9 cellular contexts compared by ENCODE assay signal in the genomic region with DNA sequence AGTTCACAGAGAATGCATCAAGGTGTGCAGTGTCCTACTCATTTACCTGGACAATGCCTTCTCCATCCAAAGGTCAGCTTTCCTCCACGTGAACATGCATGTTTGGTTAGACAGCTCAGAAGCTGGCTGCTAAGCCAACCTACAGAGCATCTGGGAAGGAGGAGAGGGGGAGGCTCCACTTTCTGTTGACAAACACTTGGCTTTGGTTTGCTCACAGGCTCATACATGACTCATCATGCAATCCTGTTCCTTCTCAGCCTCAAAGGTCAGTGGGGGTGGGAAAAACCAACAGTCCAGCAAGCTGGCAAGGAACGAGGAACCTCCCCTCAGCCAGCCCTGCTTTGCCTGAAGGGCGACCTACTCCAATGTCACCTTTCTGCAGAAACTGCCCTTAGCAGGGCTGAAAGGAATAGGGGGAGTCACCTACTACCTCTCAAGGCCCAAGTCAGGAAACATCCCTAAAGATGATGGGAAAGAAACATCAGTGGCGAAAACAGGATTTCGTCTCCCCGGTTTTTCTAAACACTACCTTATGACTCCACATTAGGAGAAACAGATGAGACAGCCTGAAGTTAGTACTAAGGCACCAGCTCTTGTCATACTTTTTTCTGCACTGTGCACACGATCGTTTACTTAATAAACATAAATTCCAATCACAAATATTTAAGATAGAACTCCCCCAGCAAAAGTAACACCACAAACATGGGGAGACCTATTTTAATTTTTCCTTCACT. TPM values are rescaled to one million over a fixed set of nuclear protein-coding genes. Genes with fewer than 3 reads are reported as not detected.
DNase-seq lines count a peak whose midpoint lies in the region; ATAC-seq and TF ChIP-seq lines count a peak whose summit lies in the region.
"Had no signal": no experiment of that assay in that cellular context is flagged by ENCODE, and none has a peak within 500 bp of the region (broad histone marks: within the 10 kb centered on the region; RNA-seq: fewer than 3 reads in every experiment).

No MANE protein-coding gene starts in this region.

- H3K27me3 ChIP-seq in AG04450 (ENCODE audit: control insufficient read depth, insufficient read depth, low read length) = no peaks in the 10 kb centered on the region

- POLR2A ChIA-PET in AG04450 (lab: Yijun Ruan, JAX) = interaction anchor here (1.0 kb wide), 1 partner anchor 12 kb away, joined by 3 read pairs; no protein-coding TSS in a partner anchor

- no peak for ATAC-seq in GM18520 (IDR thresholded peaks at IDR 0.05; ENCODE audit: unreplicated experiment)
- ATAC-seq in activated naive CD4-positive, alpha-beta T cell treated with anti-CD3 and anti-CD28 coated beads, Interleukin-2, amount 50 U/mL, for 72 hours = no peak

- DNase-seq in AG04450 (ENCODE audit: low read depth, low spot score) (peak; percentile 82), HuH-7 (ENCODE audit: low spot score) (peak; percentile 69), amniotic epithelial cell (ENCODE audit: low read depth) (peak; percentile 98), kidney tubule cell (ENCODE audit: low spot score) (peak; percentile 94), T-helper 9 cell (no peak), pons (ENCODE audit: low spot score) (no peak)
- no peak for DNase-seq in activated naive CD4-positive, alpha-beta T cell treated with anti-CD3 and anti-CD28 coated beads, Interleukin-2, amount 50 U/mL, for 72 hours (ENCODE audit: low spot score in 2 of 2)
- DNase-seq: posterior cingulate gyrus had no signal

- H3K36me3 Mint-ChIP-seq in activated naive CD4-positive, alpha-beta T cell treated with anti-CD3 and anti-CD28 coated beads, Interleukin-2, amount 50 U/mL, for 72 hours = peaks cover 7 to 20% of the 10 kb centered on the region in 2 donors

- CTCF ChIA-PET in AG04450 (lab: Charles Lee) = interaction anchor here (0.6 to 1.6 kb wide), 3 partner anchors 45 to 68 kb away, joined by 3 to 7 read pairs (median 4); no protein-coding TSS in a partner anchor

- H3K9me3 Mint-ChIP-seq in activated naive CD4-positive, alpha-beta T cell treated with anti-CD3 and anti-CD28 coated beads, Interleukin-2, amount 50 U/mL, for 72 hours = no peaks in the 10 kb centered on the region

- no peak overlapping the region for H3K4me3 ChIP-seq in AG04450 (ENCODE audit: low read depth, low read length)

- H3K9me3 ChIP-seq in AG04450 (ENCODE audit: control insufficient read depth, insufficient read depth, low read length) = peaks cover 2% of the 10 kb centered on the region; the same call in 1 of the 2 replicates

- no peak for TF ChIP-seq CTCF in AG04450 (IDR thresholded peaks at IDR 0.05; ENCODE audit: low read depth, low read length)

- no peak overlapping the region for H3K27ac Mint-ChIP-seq in activated naive CD4-positive, alpha-beta T cell treated with anti-CD3 and anti-CD28 coated beads, Interleukin-2, amount 50 U/mL, for 72 hours

- H3K27ac ChIP-seq in AG04450 (ENCODE audit: low read depth, low read length) = peak overlapping the region; percentile 41

RNA-seq across cellular contexts. Expression of a gene that starts 37.9 kb away (rescaled TPM):
- 8.3 and 9.2 TPM in 2 replicates for polyA plus RNA-seq in AG04450 (2011; rRNA removed)
- 36.2 and 42.4 TPM in 2 replicates for polyA minus RNA-seq in AG04450 (2011; rRNA and poly(A)+ RNA removed)
- total RNA-seq in activated naive CD4-positive, alpha-beta T cell treated with anti-CD3 and anti-CD28 coated beads, Interleukin-2, amount 50 U/mL, for 72 hours = 10 to 100 TPM; 15.1 to 15.2 TPM

Comparison
In these comparisons a context has a peak if more than half of its experiments do, and no peak if none do; other contexts are left out.
1. DNase-seq: peak in AG04450 (single experiment), HuH-7 (single experiment), amniotic epithelial cell (single experiment) and kidney tubule cell (single experiment); none in T-helper 9 cell (single experiment), activated naive CD4-positive, alpha-beta T cell treated with anti-CD3 and anti-CD28 coated beads, Interleukin-2, amount 50 U/mL, for 72 hours (0 of 2) and pons (single experiment).